ENCODE assay signal across 20 cellular contexts in genomic region chr1:230242317-230242716, GRCh38.
DNase-seq lines count a peak whose midpoint lies in the region; ATAC-seq and TF ChIP-seq lines count a peak whose summit lies in the region.
"Had no signal": no experiment of that assay in that cellular context is flagged by ENCODE, and none has a peak within 500 bp of the region (broad histone marks: within the 10 kb centered on the region; RNA-seq: fewer than 3 reads in every experiment).

No MANE protein-coding gene starts in this region.

- intact Hi-C loops in activated CD4-positive, alpha-beta T cell treated with anti-CD3 and anti-CD28 coated beads, Interleukin-2, amount 10 ng/mL, durations not matched to agents 24 days and 14 days (cut with micrococcal nuclease): loop anchor here (5.0 kb wide), 2 partner anchors 75 to 115 kb away; no protein-coding TSS in a partner anchor
- intact Hi-C loops in activated CD4-positive, alpha-beta T cell treated with anti-CD3 and anti-CD28 coated beads for 36 hours (cut with DNase I, micrococcal nuclease): loop anchor here in 1 of 2 experiments (5.0 kb wide), 1 partner anchor 130 kb away; no protein-coding TSS in a partner anchor
- intact Hi-C loops in adrenal gland (cut with DNase I): no loop called here

- CTCF ChIA-PET in activated CD4-positive, alpha-beta T cell treated with anti-CD3 and anti-CD28 coated beads for 36 hours (lab: Charles Lee): interaction anchor here (0.5 kb wide), 1 partner anchor 416 kb away, joined by 3 read pairs; no protein-coding TSS in a partner anchor

- DNase-seq in activated CD4-positive, alpha-beta T cell treated with anti-CD3 and anti-CD28 coated beads, Interleukin-2, amount 10 ng/mL, durations not matched to agents 24 days and 14 days: no peak
- DNase-seq in activated CD4-positive, alpha-beta T cell treated with anti-CD3 and anti-CD28 coated beads for 36 hours: no peak
- DNase-seq in CD1c-positive myeloid dendritic cell (ENCODE audit: extremely low spot score): peak; percentile 40
- DNase-seq in RKO (ENCODE audit: low spot score): peak; percentile 4
- peak; percentile 29 for DNase-seq in fibroblast of villous mesenchyme (ENCODE audit: low read depth)
- DNase-seq in effector CD8-positive, alpha-beta T cell (lab: John Stamatoyannopoulos, UW): no peak
- no peak for DNase-seq in adrenal gland
- DNase-seq: AML-193, DMS79 treated with DMSO at 0.1 percent for 48 hours, NCI-H1105 treated with DMSO at 0.1 percent for 48 hours, NCI-H1694 treated with DMSO at 0.1 percent for 48 hours, NCI-H2227 treated with DMSO at 0.1 percent for 48 hours, NCI-H524, NCI-H82, RPMI8226, SHP77 treated with DMSO at 0.1 percent for 48 hours had no signal

- peaks cover 4% of the 10 kb centered on the region for H3K9me3 Mint-ChIP-seq in activated CD4-positive, alpha-beta T cell treated with anti-CD3 and anti-CD28 coated beads, Interleukin-2, amount 10 ng/mL, durations not matched to agents 24 days and 14 days
- H3K9me3 Mint-ChIP-seq in activated CD4-positive, alpha-beta T cell treated with anti-CD3 and anti-CD28 coated beads for 36 hours (ENCODE audit: low read depth): peaks cover 7% of the 10 kb centered on the region

- H3K4me1 Mint-ChIP-seq in activated CD4-positive, alpha-beta T cell treated with anti-CD3 and anti-CD28 coated beads, Interleukin-2, amount 10 ng/mL, durations not matched to agents 24 days and 14 days: peaks cover 40% of the 10 kb centered on the region
- H3K4me1 Mint-ChIP-seq in activated CD4-positive, alpha-beta T cell treated with anti-CD3 and anti-CD28 coated beads for 36 hours: peaks cover 31% of the 10 kb centered on the region

- no peak overlapping the region for H3K27ac ChIP-seq in adrenal gland
- H3K27ac ChIP-seq: 22Rv1, C4-2B had no signal

- H3K4me1 ChIP-seq in adrenal gland (replicated peaks in 1 of 2): peaks cover 2 to 3% of the 10 kb centered on the region in 2 donors
- H3K4me1 ChIP-seq: HAP-1 had no signal

- H3K36me3 Mint-ChIP-seq in activated CD4-positive, alpha-beta T cell treated with anti-CD3 and anti-CD28 coated beads, Interleukin-2, amount 10 ng/mL, durations not matched to agents 24 days and 14 days (ENCODE audit: low read depth): peaks cover 60% of the 10 kb centered on the region
- H3K36me3 Mint-ChIP-seq in activated CD4-positive, alpha-beta T cell treated with anti-CD3 and anti-CD28 coated beads for 36 hours (ENCODE audit: low read depth): peaks cover 65% of the 10 kb centered on the region

- H3K36me3 ChIP-seq in adrenal gland (replicated peaks in 1 of 2): peaks cover 0 to 17% of the 10 kb centered on the region in 2 donors

- H3K9me3 ChIP-seq in adrenal gland (replicated peaks in 1 of 3): peaks cover 0 to 5% (median 0%) of the 10 kb centered on the region in 3 donors
- H3K9me3 ChIP-seq: HAP-1 had no signal

- no peak for ATAC-seq in activated CD4-positive, alpha-beta T cell treated with anti-CD3 and anti-CD28 coated beads for 36 hours
- ATAC-seq in GM21717 (IDR thresholded peaks at IDR 0.05; ENCODE audit: unreplicated experiment): no peak

- POLR2A ChIA-PET in activated CD4-positive, alpha-beta T cell treated with anti-CD3 and anti-CD28 coated beads for 36 hours (lab: Charles Lee): no interaction called here

- peak overlapping the region; percentile 83 for H3K27ac Mint-ChIP-seq in activated CD4-positive, alpha-beta T cell treated with anti-CD3 and anti-CD28 coated beads, Interleukin-2, amount 10 ng/mL, durations not matched to agents 24 days and 14 days
- H3K27ac Mint-ChIP-seq in activated CD4-positive, alpha-beta T cell treated with anti-CD3 and anti-CD28 coated beads for 36 hours: no peak overlapping the region

- H3K4me3 ChIP-seq in fibroblast of villous mesenchyme (ENCODE audit: low read depth, low read length): no peak overlapping the region
- H3K4me3 ChIP-seq in adrenal gland: no peak overlapping the region
- H3K4me3 ChIP-seq: HAP-1 had no signal

- WGBS in adrenal gland, 4 donors: 94 to 96% (median 95%) methylated on average over 6 of the region's 6 CpGs

- no peaks in the 10 kb centered on the region for H3K27me3 ChIP-seq in adrenal gland

- no peak for TF ChIP-seq POLR2A in adrenal gland (IDR thresholded peaks at IDR 0.05)

- H3K27me3 Mint-ChIP-seq in activated CD4-positive, alpha-beta T cell treated with anti-CD3 and anti-CD28 coated beads, Interleukin-2, amount 10 ng/mL, durations not matched to agents 24 days and 14 days: no peaks in the 10 kb centered on the region
- no peaks in the 10 kb centered on the region for H3K27me3 Mint-ChIP-seq in activated CD4-positive, alpha-beta T cell treated with anti-CD3 and anti-CD28 coated beads for 36 hours

- no peak for TF ChIP-seq CTCF in fibroblast of villous mesenchyme (IDR thresholded peaks at IDR 0.05; ENCODE audit: insufficient read depth, low read depth, low read length)
- no peak for TF ChIP-seq CTCF in adrenal gland (IDR thresholded peaks at IDR 0.05)

- H3K4me3 Mint-ChIP-seq in activated CD4-positive, alpha-beta T cell treated with anti-CD3 and anti-CD28 coated beads, Interleukin-2, amount 10 ng/mL, durations not matched to agents 24 days and 14 days: no peak overlapping the region
- no peak overlapping the region for H3K4me3 Mint-ChIP-seq in activated CD4-positive, alpha-beta T cell treated with anti-CD3 and anti-CD28 coated beads for 36 hours

Comparison
In these comparisons a context has a peak if more than half of its experiments do, and no peak if none do; other contexts are left out.
1. DNase-seq: peak in CD1c-positive myeloid dendritic cell (single experiment), RKO (single experiment) and fibroblast of villous mesenchyme (single experiment); none in activated CD4-positive, alpha-beta T cell treated with anti-CD3 and anti-CD28 coated beads, Interleukin-2, amount 10 ng/mL, durations not matched to agents 24 days and 14 days (single experiment), activated CD4-positive, alpha-beta T cell treated with anti-CD3 and anti-CD28 coated beads for 36 hours (single experiment), effector CD8-positive, alpha-beta T cell (single experiment) and adrenal gland (0 of 7).